31 cellular contexts compared by ENCODE assay signal in the genomic region with DNA sequence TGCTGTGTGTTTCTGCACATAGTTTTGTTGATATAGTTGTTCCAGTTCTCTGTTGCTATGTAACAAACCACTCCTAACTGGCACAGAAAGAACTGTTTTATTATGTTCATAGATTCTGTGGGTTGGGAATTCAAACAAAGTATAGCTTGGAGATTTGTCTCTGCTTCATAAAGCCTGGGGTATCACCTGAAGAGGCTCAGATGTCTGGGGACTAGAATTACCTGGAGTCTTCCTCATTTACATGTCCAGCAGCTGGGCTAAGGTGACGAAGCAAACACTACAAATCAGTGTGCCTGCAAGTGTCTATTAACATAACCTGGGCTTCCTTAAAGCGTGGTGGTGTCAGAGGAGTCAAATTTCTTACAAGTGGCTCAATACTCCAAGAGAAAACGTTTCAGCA.
DNase-seq lines count a peak whose midpoint lies in the region; ATAC-seq and TF ChIP-seq lines count a peak whose summit lies in the region.
"Had no signal": no experiment of that assay in that cellular context is flagged by ENCODE, and none has a peak within 500 bp of the region (broad histone marks: within the 10 kb centered on the region; RNA-seq: fewer than 3 reads in every experiment).

No MANE protein-coding gene starts in this region.

- intact Hi-C loops in mucosa of descending colon (cut with DNase I, micrococcal nuclease): no loop called here

- DNase-seq in NCI-H1092 treated with DMSO at 0.1 percent for 48 hours (lab: John Stamatoyannopoulos, UW): peak; percentile 36
- DNase-seq in NCI-H1092 (lab: John Stamatoyannopoulos, UW): no peak
- DNase-seq in NCI-H1436 treated with DMSO at 0.1 percent for 48 hours (lab: John Stamatoyannopoulos, UW): peak; percentile 5
- peak; percentile 95 for DNase-seq in NCI-H510A treated with DMSO at 0.1 percent for 48 hours (lab: John Stamatoyannopoulos, UW)
- no peak for DNase-seq in mucosa of descending colon
- DNase-seq in SIG-M5 (lab: John Stamatoyannopoulos, UW): no peak
- no peak for DNase-seq in HT-29 (ENCODE audit: low spot score)
- DNase-seq: activated CD4-positive, alpha-beta T cell treated with anti-CD3 and anti-CD28 coated beads, Interleukin-2, amount 50 U/mL, for 1 hour; activated CD4-positive, CD25-positive, alpha-beta regulatory T cell; activated effector memory CD4-positive, alpha-beta T cell treated with Interleukin-2 at 50 U/mL for 16 hours; activated naive CD8-positive, alpha-beta T cell treated with anti-CD3 and anti-CD28 coated beads for 36 hours; activated T-cell treated with anti-CD3 and anti-CD28 coated beads, Interleukin-2, amount 50 U/mL, for 1 hour; anterior cingulate cortex; C1 segment of cervical spinal cord; COR-L47; DND-41; foreskin melanocyte; GF-D8; heart right ventricle; KBM-7; MM.1S; naive thymus-derived CD8-positive, alpha-beta T cell; NCI-H1694 treated with DMSO at 0.1 percent for 48 hours; NCI-H446; NK-92 treated with Interleukin-12 subunit alpha and Interleukin-12 subunit beta, amount 100 ng/mL, for 24 hours; PC-3; stimulated activated CD4-positive, alpha-beta T cell treated with anti-CD3 and anti-CD28 coated beads, Interleukin-4, amount 100 ng/mL, for 24 hours; T-helper 17 cell; transverse colon had no signal

- no peaks in the 10 kb centered on the region for H3K36me3 ChIP-seq in mucosa of descending colon (ENCODE audit: low read depth)
- H3K36me3 ChIP-seq: heart right ventricle, transverse colon had no signal

- ATAC-seq in mucosa of descending colon (peak; percentile 67), HG02678 (IDR thresholded peaks at IDR 0.05; ENCODE audit: unreplicated experiment) (no peak)
- ATAC-seq: heart right ventricle; naive thymus-derived CD8-positive, alpha-beta T cell; PC-3; SK-N-SH treated with all-trans-retinoic acid at 6 μM for 48 hours; T-helper 17 cell had no signal

- H3K4me1 ChIP-seq in mucosa of descending colon (ENCODE audit: low read depth): no peaks in the 10 kb centered on the region
- H3K4me1 ChIP-seq: heart right ventricle, transverse colon had no signal

- TF ChIP-seq CTCF in mucosa of descending colon (IDR thresholded peaks at IDR 0.05): no peak

- H3K9me3 ChIP-seq in mucosa of descending colon: no peaks in the 10 kb centered on the region
- H3K9me3 ChIP-seq: transverse colon had no signal

- H3K4me3 ChIP-seq in mucosa of descending colon: no peak overlapping the region
- H3K4me3 ChIP-seq: heart right ventricle, transverse colon had no signal

Comparison
In these comparisons a context has a peak if more than half of its experiments do, and no peak if none do; other contexts are left out.
1. DNase-seq: peak in NCI-H1092 treated with DMSO at 0.1 percent for 48 hours (single experiment), NCI-H1436 treated with DMSO at 0.1 percent for 48 hours (single experiment) and NCI-H510A treated with DMSO at 0.1 percent for 48 hours (single experiment); none in NCI-H1092 (single experiment), mucosa of descending colon (0 of 3), SIG-M5 (single experiment) and HT-29 (single experiment).